ENCODE assay signal across 15 cellular contexts in genomic region chr17:7903154-7904103, GRCh38. TPM values are rescaled to one million over a fixed set of nuclear protein-coding genes. Genes with fewer than 3 reads are reported as not detected.
DNase-seq lines count a peak whose midpoint lies in the region; ATAC-seq and TF ChIP-seq lines count a peak whose summit lies in the region.
"Had no signal": no experiment of that assay in that cellular context is flagged by ENCODE, and none has a peak within 500 bp of the region (broad histone marks: within the 10 kb centered on the region; RNA-seq: fewer than 3 reads in every experiment).

No MANE protein-coding gene starts in this region.

- H3K36me3 ChIP-seq in A673 (ENCODE audit: insufficient read depth, low read length, poor library complexity, severe bottlenecking) (peaks cover 99% of the 10 kb centered on the region), HEK293 (ENCODE audit: control insufficient read depth in 2 of 2, insufficient read depth in 1 of 2, low read length in 2 of 2) (peaks cover 58 to 99% of the 10 kb centered on the region in 2 experiments)

- H3K4me1 Mint-ChIP-seq in activated T-helper 17 cell treated with anti-CD3 and anti-CD28 coated beads, Interleukin-2, amount 50 U/mL, for 72 hours = peaks cover 4% of the 10 kb centered on the region
- H3K4me1 Mint-ChIP-seq: activated CD4-positive, alpha-beta memory T cell treated with anti-CD3 and anti-CD28 coated beads, Interleukin-2, amount 10 ng/mL, durations not matched to agents 7 days and 5 days had no signal

- no peaks in the 10 kb centered on the region for H3K4me1 ChIP-seq in A673 (ENCODE audit: insufficient read depth, low read length, poor library complexity, severe bottlenecking)
- peaks cover 10% of the 10 kb centered on the region; the same call in 1 of the 2 replicates for H3K4me1 ChIP-seq in HEK293 (ENCODE audit: control insufficient read depth, insufficient read depth, low read length)
- H3K4me1 ChIP-seq: upper lobe of right lung had no signal

- ATAC-seq in activated T-helper 17 cell treated with anti-CD3 and anti-CD28 coated beads, Interleukin-2, amount 50 U/mL, for 72 hours (replicated peaks) = no peak
- ATAC-seq in HG03442 (IDR thresholded peaks at IDR 0.05; ENCODE audit: unreplicated experiment) = no peak
- ATAC-seq: upper lobe of right lung had no signal

- no peak overlapping the region for H3K4me3 Mint-ChIP-seq in activated T-helper 17 cell treated with anti-CD3 and anti-CD28 coated beads, Interleukin-2, amount 50 U/mL, for 72 hours
- H3K4me3 Mint-ChIP-seq: activated CD4-positive, alpha-beta memory T cell treated with anti-CD3 and anti-CD28 coated beads, Interleukin-2, amount 10 ng/mL, durations not matched to agents 7 days and 5 days had no signal

- no peaks in the 10 kb centered on the region for H3K9me3 ChIP-seq in A673 (ENCODE audit: low read depth, low read length, poor library complexity, severe bottlenecking)
- H3K9me3 ChIP-seq in HEK293 (ENCODE audit: control insufficient read depth, insufficient read depth, low read depth, low read length) = no peaks in the 10 kb centered on the region
- H3K9me3 ChIP-seq: upper lobe of right lung had no signal

- TSS peak; percentile 29 for BruUV-seq in A673 (replicated peaks; lab: Mats Ljungman, UMichigan)

- CTCF ChIA-PET in A673 (lab: Charles Lee) (interaction anchor here (0.6 kb wide), 1 partner anchor 80 kb away, joined by 3 read pairs; no protein-coding TSS in a partner anchor), HEK293 (lab: Yijun Ruan, JAX) (interaction anchor here (0.6 to 4.0 kb wide), 5 partner anchors 10 to 154 kb away, joined by 3 to 16 read pairs (median 5); no protein-coding TSS in a partner anchor)

- H3K4me3 ChIP-seq in A673 (ENCODE audit: low read depth, low read length, poor library complexity, severe bottlenecking) (no peak overlapping the region), HEK293 (ENCODE audit: low read depth, low read length) (no peak overlapping the region)
- H3K4me3 ChIP-seq: skin epidermis, upper lobe of right lung had no signal

- peak overlapping the region; percentile 68 for H3K27ac Mint-ChIP-seq in activated T-helper 17 cell treated with anti-CD3 and anti-CD28 coated beads, Interleukin-2, amount 50 U/mL, for 72 hours
- H3K27ac Mint-ChIP-seq: activated CD4-positive, alpha-beta memory T cell treated with anti-CD3 and anti-CD28 coated beads, Interleukin-2, amount 10 ng/mL, durations not matched to agents 7 days and 5 days had no signal

- no peaks in the 10 kb centered on the region for H3K36me3 Mint-ChIP-seq in activated T-helper 17 cell treated with anti-CD3 and anti-CD28 coated beads, Interleukin-2, amount 50 U/mL, for 72 hours (ENCODE audit: low read depth)

- no peaks in the 10 kb centered on the region for H3K27me3 Mint-ChIP-seq in activated T-helper 17 cell treated with anti-CD3 and anti-CD28 coated beads, Interleukin-2, amount 50 U/mL, for 72 hours
- H3K27me3 Mint-ChIP-seq: activated CD4-positive, alpha-beta memory T cell treated with anti-CD3 and anti-CD28 coated beads, Interleukin-2, amount 10 ng/mL, durations not matched to agents 7 days and 5 days had no signal

- H3K9me3 Mint-ChIP-seq in activated T-helper 17 cell treated with anti-CD3 and anti-CD28 coated beads, Interleukin-2, amount 50 U/mL, for 72 hours = no peaks in the 10 kb centered on the region
- H3K9me3 Mint-ChIP-seq: activated CD4-positive, alpha-beta memory T cell treated with anti-CD3 and anti-CD28 coated beads, Interleukin-2, amount 10 ng/mL, durations not matched to agents 7 days and 5 days had no signal

- no peak for DNase-seq in A673 (ENCODE audit: low spot score)
- peak; percentile 3 for DNase-seq in epidermal melanocyte (ENCODE audit: insufficient read length, low spot score)
- no peak for DNase-seq in C1 segment of cervical spinal cord (lab: John Stamatoyannopoulos, UW)
- no peak for DNase-seq in NCI-H2081 (lab: John Stamatoyannopoulos, UW)
- no peak for DNase-seq in NCI-H1694 (lab: John Stamatoyannopoulos, UW)
- DNase-seq: activated CD4-positive, alpha-beta memory T cell treated with anti-CD3 and anti-CD28 coated beads, Interleukin-2, amount 10 ng/mL, durations not matched to agents 7 days and 5 days; kidney glomerular epithelial cell; MM.1S; NCI-H345; stimulated activated naive CD4-positive, alpha-beta T cell; upper lobe of right lung had no signal

- H3K27ac ChIP-seq in A673 (ENCODE audit: low read depth, low read length, poor library complexity, severe bottlenecking) (no peak overlapping the region), HEK293 (ENCODE audit: extremely low read depth, low read depth, low read length) (peak overlapping the region; percentile 60)
- H3K27ac ChIP-seq: skin epidermis, upper lobe of right lung had no signal

- POLR2A ChIA-PET in A673 (lab: Charles Lee; ENCODE audit: low non-redundant PET) (no interaction called here), HEK293 (lab: Yijun Ruan, JAX) (interaction anchor here (0.8 to 1.1 kb wide), 2 partner anchors 9 to 12 kb away, joined by 3 to 7 read pairs; partner anchors contain the start of gene RNF227)

- TF ChIP-seq CTCF in A673 (conservative IDR thresholded peaks at IDR 0.05; ENCODE audit: low read depth, low read length) (no peak), HEK293 (tag by site-specific recombination; IDR thresholded peaks at IDR 0.05) (no peak)

- no peaks in the 10 kb centered on the region for H3K27me3 ChIP-seq in A673 (replicated peaks; ENCODE audit: insufficient read depth, low read depth, low read length, poor library complexity)
- H3K27me3 ChIP-seq: upper lobe of right lung had no signal

- intact Hi-C loops in A673 (cut with micrococcal nuclease; ENCODE audit: unreplicated experiment) = no loop called here

TF ChIP-seq in HEK293, 187 proteins besides CTCF, POLR2A, EP300 and RAD21 (continues in another document):
- TF ChIP-seq ZNF768 (tag by site-specific recombination; IDR thresholded peaks at IDR 0.05) (no peak), ZSCAN4 (tag by site-specific recombination; IDR thresholded peaks at IDR 0.05) (no peak)
- TF ChIP-seq, protein P1, sequence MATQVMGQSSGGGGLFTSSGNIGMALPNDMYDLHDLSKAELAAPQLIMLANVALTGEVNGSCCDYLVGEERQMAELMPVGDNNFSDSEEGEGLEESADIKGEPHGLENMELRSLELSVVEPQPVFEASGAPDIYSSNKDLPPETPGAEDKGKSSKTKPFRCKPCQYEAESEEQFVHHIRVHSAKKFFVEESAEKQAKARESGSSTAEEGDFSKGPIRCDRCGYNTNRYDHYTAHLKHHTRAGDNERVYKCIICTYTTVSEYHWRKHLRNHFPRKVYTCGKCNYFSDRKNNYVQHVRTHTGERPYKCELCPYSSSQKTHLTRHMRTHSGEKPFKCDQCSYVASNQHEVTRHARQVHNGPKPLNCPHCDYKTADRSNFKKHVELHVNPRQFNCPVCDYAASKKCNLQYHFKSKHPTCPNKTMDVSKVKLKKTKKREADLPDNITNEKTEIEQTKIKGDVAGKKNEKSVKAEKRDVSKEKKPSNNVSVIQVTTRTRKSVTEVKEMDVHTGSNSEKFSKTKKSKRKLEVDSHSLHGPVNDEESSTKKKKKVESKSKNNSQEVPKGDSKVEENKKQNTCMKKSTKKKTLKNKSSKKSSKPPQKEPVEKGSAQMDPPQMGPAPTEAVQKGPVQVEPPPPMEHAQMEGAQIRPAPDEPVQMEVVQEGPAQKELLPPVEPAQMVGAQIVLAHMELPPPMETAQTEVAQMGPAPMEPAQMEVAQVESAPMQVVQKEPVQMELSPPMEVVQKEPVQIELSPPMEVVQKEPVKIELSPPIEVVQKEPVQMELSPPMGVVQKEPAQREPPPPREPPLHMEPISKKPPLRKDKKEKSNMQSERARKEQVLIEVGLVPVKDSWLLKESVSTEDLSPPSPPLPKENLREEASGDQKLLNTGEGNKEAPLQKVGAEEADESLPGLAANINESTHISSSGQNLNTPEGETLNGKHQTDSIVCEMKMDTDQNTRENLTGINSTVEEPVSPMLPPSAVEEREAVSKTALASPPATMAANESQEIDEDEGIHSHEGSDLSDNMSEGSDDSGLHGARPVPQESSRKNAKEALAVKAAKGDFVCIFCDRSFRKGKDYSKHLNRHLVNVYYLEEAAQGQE (tag by site-specific recombination; IDR thresholded peaks at IDR 0.05) = no peak
- TF ChIP-seq, protein P2, sequence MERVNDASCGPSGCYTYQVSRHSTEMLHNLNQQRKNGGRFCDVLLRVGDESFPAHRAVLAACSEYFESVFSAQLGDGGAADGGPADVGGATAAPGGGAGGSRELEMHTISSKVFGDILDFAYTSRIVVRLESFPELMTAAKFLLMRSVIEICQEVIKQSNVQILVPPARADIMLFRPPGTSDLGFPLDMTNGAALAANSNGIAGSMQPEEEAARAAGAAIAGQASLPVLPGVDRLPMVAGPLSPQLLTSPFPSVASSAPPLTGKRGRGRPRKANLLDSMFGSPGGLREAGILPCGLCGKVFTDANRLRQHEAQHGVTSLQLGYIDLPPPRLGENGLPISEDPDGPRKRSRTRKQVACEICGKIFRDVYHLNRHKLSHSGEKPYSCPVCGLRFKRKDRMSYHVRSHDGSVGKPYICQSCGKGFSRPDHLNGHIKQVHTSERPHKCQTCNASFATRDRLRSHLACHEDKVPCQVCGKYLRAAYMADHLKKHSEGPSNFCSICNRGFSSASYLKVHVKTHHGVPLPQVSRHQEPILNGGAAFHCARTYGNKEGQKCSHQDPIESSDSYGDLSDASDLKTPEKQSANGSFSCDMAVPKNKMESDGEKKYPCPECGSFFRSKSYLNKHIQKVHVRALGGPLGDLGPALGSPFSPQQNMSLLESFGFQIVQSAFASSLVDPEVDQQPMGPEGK (tag by site-specific recombination; IDR thresholded peaks at IDR 0.05) = no peak

RNA-seq across cellular contexts. Expression of gene RNF227, which starts 12.7 kb away (rescaled TPM):
- total RNA-seq in A673 (2021) = 0.83 and 1.1 TPM in 2 replicates
- 10 to 100 TPM in 1 of 2 donors, 1 to 10 TPM in 1; 2.4 to 11.7 TPM for total RNA-seq in activated T-helper 17 cell treated with anti-CD3 and anti-CD28 coated beads, Interleukin-2, amount 50 U/mL, for 72 hours

RNA-seq across cellular contexts. Expression of gene CHD3, which starts 14.8 kb away (rescaled TPM):
- total RNA-seq in A673 (2021) = 249 and 264 TPM in 2 replicates
- 100 to 1,000 TPM; 154 to 217 TPM for total RNA-seq in activated T-helper 17 cell treated with anti-CD3 and anti-CD28 coated beads, Interleukin-2, amount 50 U/mL, for 72 hours

RNA-seq across cellular contexts. Expression of gene KCNAB3, which starts 26.2 kb away (rescaled TPM):
- total RNA-seq in A673 (2021) = 24.8 and 32.4 TPM in 2 replicates
- 10 to 100 TPM in 1 of 2 donors, 1 to 10 TPM in 1; 8.6 to 11.9 TPM for total RNA-seq in activated T-helper 17 cell treated with anti-CD3 and anti-CD28 coated beads, Interleukin-2, amount 50 U/mL, for 72 hours

RNA-seq across cellular contexts. Expression of gene TRAPPC1, which starts 28.3 kb away (rescaled TPM):
- 111 and 140 TPM in 2 replicates for total RNA-seq in A673 (2021)
- 100 to 1,000 TPM; 179 to 180 TPM for total RNA-seq in activated T-helper 17 cell treated with anti-CD3 and anti-CD28 coated beads, Interleukin-2, amount 50 U/mL, for 72 hours

RNA-seq across cellular contexts. Expression of gene CNTROB, which starts 28.6 kb away (rescaled TPM):
- 72.3 and 79.9 TPM in 2 replicates for total RNA-seq in A673 (2021)
- total RNA-seq in activated T-helper 17 cell treated with anti-CD3 and anti-CD28 coated beads, Interleukin-2, amount 50 U/mL, for 72 hours = 100 to 1,000 TPM in 1 of 2 donors, 10 to 100 TPM in 1; 74.0 to 152 TPM
